8 cellular contexts compared by ENCODE assay signal in genomic region chr15:75204340-75205063, GRCh38. TPM values are rescaled to one million over a fixed set of nuclear protein-coding genes. Genes with fewer than 3 reads are reported as not detected.
A peak's percentile ranks its signal among the peaks of the same experiment; 100 is the strongest.
DNase-seq lines count a peak whose midpoint lies in the region; ATAC-seq and TF ChIP-seq lines count a peak whose summit lies in the region.

No MANE protein-coding gene starts in this region.

- H3K27ac ChIP-seq in A673 (ENCODE audit: low read depth, low read length, poor library complexity, severe bottlenecking) (peak overlapping the region; percentile 93), Karpas-422 (ENCODE audit: low read length) (peak overlapping the region; percentile 69), fibroblast of lung (ENCODE audit: insufficient read depth, low read length) (no peak overlapping the region)

- H3K79me2 ChIP-seq in Karpas-422 (ENCODE audit: low read length): peaks cover 77% of the 10 kb centered on the region
- H3K79me2 ChIP-seq in fibroblast of lung (ENCODE audit: control insufficient read depth, insufficient read depth, low read length): peaks cover 47% of the 10 kb centered on the region

- DNase-seq in A673 (ENCODE audit: low spot score) (peak; percentile 94), Karpas-422 (peak; percentile 95), RPMI7951 (ENCODE audit: low read depth) (peak; percentile 89), fibroblast of lung (ENCODE audit: low read depth in 2 of 2) (peak; percentile 78 to 89)
- peak; percentile 62 to 75 for DNase-seq in activated T-helper 1 cell treated with anti-CD3 and anti-CD28 coated beads, Interleukin-2, amount 50 U/mL, for 16 hours (ENCODE audit: low read depth in 1 of 2, low spot score in 1 of 2)
- DNase-seq in natural killer cell treated with Interleukin-12 subunit alpha and Interleukin-12 subunit beta and Interleukin-15 and Interleukin-18, amount 100 ng/mL, for 72 hours (ENCODE audit: low spot score): peak; percentile 89

- H3K9me3 ChIP-seq in A673 (ENCODE audit: low read depth, low read length, poor library complexity, severe bottlenecking) (no peaks in the 10 kb centered on the region), Karpas-422 (ENCODE audit: low read length) (no peaks in the 10 kb centered on the region), fibroblast of lung (ENCODE audit: control insufficient read depth, insufficient read depth, low read depth, low read length) (no peaks in the 10 kb centered on the region)

- peaks cover 65% of the 10 kb centered on the region for H4K20me1 ChIP-seq in Karpas-422 (ENCODE audit: insufficient read depth, low read depth, low read length)
- H4K20me1 ChIP-seq in fibroblast of lung (ENCODE audit: control insufficient read depth, extremely low read depth, insufficient read depth, low read length): no peaks in the 10 kb centered on the region

- peak overlapping the region; percentile 88 for H3K9ac ChIP-seq in Karpas-422 (ENCODE audit: low read length)
- no peak overlapping the region for H3K9ac ChIP-seq in fibroblast of lung (ENCODE audit: insufficient read depth, low read length)

- BruUV-seq in A673 (replicated peaks; lab: Mats Ljungman, UMichigan): no TSS peak

- POLR2A ChIA-PET in A673 (lab: Charles Lee; ENCODE audit: low non-redundant PET): no interaction called here

- H3K4me3 ChIP-seq in A673 (ENCODE audit: low read depth, low read length, poor library complexity, severe bottlenecking): peak overlapping the region; percentile 99
- peak overlapping the region; percentile 84 for H3K4me3 ChIP-seq in Karpas-422 (ENCODE audit: low read length)
- H3K4me3 ChIP-seq in fibroblast of lung (replicated peaks in 1 of 4; ENCODE audit: control extremely low read depth in 1 of 4, insufficient read depth in 1 of 4, low read depth in 3 of 4, low read length in 4 of 4): no peak overlapping the region

- ATAC-seq in natural killer cell treated with Interleukin-12 subunit alpha and Interleukin-12 subunit beta and Interleukin-15 and Interleukin-18, amount 100 ng/mL, for 72 hours: peak; percentile 71 to 76
- ATAC-seq in stimulated activated memory B cell treated with anti-CD40 and anti-IgM and Interleukin-4, amounts not matched to agents 10 μg/mL and 1 μg/mL and 100 μg/mL, for 72 hours: peak; percentile 74

- peak overlapping the region; percentile 86 for H3K4me2 ChIP-seq in Karpas-422 (ENCODE audit: low read depth, low read length, poor library complexity, severe bottlenecking)
- peak overlapping the region; percentile 29 for H3K4me2 ChIP-seq in fibroblast of lung (ENCODE audit: extremely low read depth, insufficient read depth, low read length)

- H3K4me1 ChIP-seq in A673 (ENCODE audit: insufficient read depth, low read length, poor library complexity, severe bottlenecking): peaks cover 25% of the 10 kb centered on the region
- H3K4me1 ChIP-seq in Karpas-422 (ENCODE audit: low read length): peaks cover 41% of the 10 kb centered on the region
- H3K4me1 ChIP-seq in fibroblast of lung (ENCODE audit: control insufficient read depth, extremely low read depth, insufficient read depth, low read length): peaks cover 21% of the 10 kb centered on the region

- H3K9me2 ChIP-seq in Karpas-422 (replicated peaks; ENCODE audit: insufficient read depth, low read length): no peaks in the 10 kb centered on the region

- TF ChIP-seq CTCF in A673 (conservative IDR thresholded peaks at IDR 0.05; ENCODE audit: low read depth, low read length) (peak; percentile 95), fibroblast of lung (conservative IDR thresholded peaks at IDR 0.05 in 1 of 2, IDR thresholded peaks at IDR 0.05 in 1 of 2; ENCODE audit: low read depth in 1 of 2, low read length in 2 of 2) (peak; percentile 96 to 98)

- peaks cover 35 to 42% of the 10 kb centered on the region in 2 donors for H3K4me1 Mint-ChIP-seq in natural killer cell treated with Interleukin-12 subunit alpha and Interleukin-12 subunit beta and Interleukin-15 and Interleukin-18, amount 100 ng/mL, for 72 hours (ENCODE audit: low read depth in 2 of 2)
- peaks cover 56% of the 10 kb centered on the region for H3K4me1 Mint-ChIP-seq in stimulated activated memory B cell treated with anti-CD40 and anti-IgM and Interleukin-4, amounts not matched to agents 10 μg/mL and 1 μg/mL and 100 μg/mL, for 72 hours

- H3K36me3 ChIP-seq in A673 (ENCODE audit: insufficient read depth, low read length, poor library complexity, severe bottlenecking) (peaks cover 37% of the 10 kb centered on the region), Karpas-422 (ENCODE audit: insufficient read depth, low read length) (peaks cover 18% of the 10 kb centered on the region; the same call in 1 of the 2 replicates), fibroblast of lung (ENCODE audit: control insufficient read depth, insufficient read depth, low read length) (peaks cover 11% of the 10 kb centered on the region)

- CTCF ChIA-PET in A673 (lab: Charles Lee): interaction anchor here (0.5 to 1.4 kb wide), 5 partner anchors 76 to 464 kb away, joined by 3 to 13 read pairs (median 3); no protein-coding TSS in a partner anchor

- peak overlapping the region; percentile 89 for H3K4me3 Mint-ChIP-seq in natural killer cell treated with Interleukin-12 subunit alpha and Interleukin-12 subunit beta and Interleukin-15 and Interleukin-18, amount 100 ng/mL, for 72 hours
- H3K4me3 Mint-ChIP-seq in stimulated activated memory B cell treated with anti-CD40 and anti-IgM and Interleukin-4, amounts not matched to agents 10 μg/mL and 1 μg/mL and 100 μg/mL, for 72 hours: peak overlapping the region; percentile 90

- no peaks in the 10 kb centered on the region for H3K27me3 Mint-ChIP-seq in natural killer cell treated with Interleukin-12 subunit alpha and Interleukin-12 subunit beta and Interleukin-15 and Interleukin-18, amount 100 ng/mL, for 72 hours
- no peaks in the 10 kb centered on the region for H3K27me3 Mint-ChIP-seq in stimulated activated memory B cell treated with anti-CD40 and anti-IgM and Interleukin-4, amounts not matched to agents 10 μg/mL and 1 μg/mL and 100 μg/mL, for 72 hours

- H3K9me3 Mint-ChIP-seq in natural killer cell treated with Interleukin-12 subunit alpha and Interleukin-12 subunit beta and Interleukin-15 and Interleukin-18, amount 100 ng/mL, for 72 hours: no peaks in the 10 kb centered on the region
- H3K9me3 Mint-ChIP-seq in stimulated activated memory B cell treated with anti-CD40 and anti-IgM and Interleukin-4, amounts not matched to agents 10 μg/mL and 1 μg/mL and 100 μg/mL, for 72 hours: no peaks in the 10 kb centered on the region

- peaks cover 6% of the 10 kb centered on the region for H3K36me3 Mint-ChIP-seq in natural killer cell treated with Interleukin-12 subunit alpha and Interleukin-12 subunit beta and Interleukin-15 and Interleukin-18, amount 100 ng/mL, for 72 hours
- peaks cover 34% of the 10 kb centered on the region for H3K36me3 Mint-ChIP-seq in stimulated activated memory B cell treated with anti-CD40 and anti-IgM and Interleukin-4, amounts not matched to agents 10 μg/mL and 1 μg/mL and 100 μg/mL, for 72 hours

- peak overlapping the region; percentile 61 to 87 for H3K27ac Mint-ChIP-seq in natural killer cell treated with Interleukin-12 subunit alpha and Interleukin-12 subunit beta and Interleukin-15 and Interleukin-18, amount 100 ng/mL, for 72 hours
- peak overlapping the region; percentile 94 for H3K27ac Mint-ChIP-seq in stimulated activated memory B cell treated with anti-CD40 and anti-IgM and Interleukin-4, amounts not matched to agents 10 μg/mL and 1 μg/mL and 100 μg/mL, for 72 hours

- TF ChIP-seq POLR2A in GM18526 (IDR thresholded peaks at IDR 0.05; ENCODE audit: extremely low read depth, insufficient read length): peak; percentile 36

- intact Hi-C loops in A673 (cut with micrococcal nuclease; ENCODE audit: unreplicated experiment): loop anchor here (1.0 to 10.0 kb wide), 3 partner anchors 175 to 430 kb away; partner anchors contain the start of gene FAM219B

- H3K27me3 ChIP-seq in A673 (replicated peaks; ENCODE audit: insufficient read depth, low read depth, low read length, poor library complexity) (no peaks in the 10 kb centered on the region), Karpas-422 (ENCODE audit: low read length) (no peaks in the 10 kb centered on the region), fibroblast of lung (ENCODE audit: control insufficient read depth, insufficient read depth, low read length) (peaks cover under 1% of the 10 kb centered on the region)

- H2AFZ ChIP-seq in Karpas-422 (ENCODE audit: low read length) (no peak overlapping the region), fibroblast of lung (ENCODE audit: low read length) (no peak overlapping the region)

RNA-seq across cellular contexts. Expression of gene C15orf39, which starts 2.8 kb away (rescaled TPM):
- 28.9 and 30.3 TPM in 2 replicates for total RNA-seq in A673 (2021)
- total RNA-seq in Karpas-422 (2014; rRNA removed; shearing (Covaris generic); ENCODE audit: low replicate concordance): 11.3 and 17.5 TPM in 2 replicates
- total RNA-seq in RPMI7951 (2014; rRNA removed; shearing (Covaris generic)): 8.1 and 10.0 TPM in 2 replicates
- 1.3 and 2.3 TPM in 2 replicates for total RNA-seq in fibroblast of lung
- 1.7 and 2.2 TPM in 2 replicates for polyA plus RNA-seq in fibroblast of lung
- 5.8 and 7.1 TPM in 2 replicates for polyA plus RNA-seq in fibroblast of lung (2012)
- 17.3 and 26.1 TPM in 2 replicates for polyA minus RNA-seq in fibroblast of lung (ENCODE audit: low replicate concordance)
- total RNA-seq in natural killer cell treated with Interleukin-12 subunit alpha and Interleukin-12 subunit beta and Interleukin-15 and Interleukin-18, amount 100 ng/mL, for 72 hours: 10 to 100 TPM; 26.8 to 30.3 TPM

RNA-seq across cellular contexts. Expression of gene GOLGA6C, which starts 53.6 kb away (rescaled TPM):
- total RNA-seq in A673 (2021): not detected in 2 replicates
- not detected in 2 replicates for total RNA-seq in Karpas-422 (2014; rRNA removed; shearing (Covaris generic); ENCODE audit: low replicate concordance)
- total RNA-seq in RPMI7951 (2014; rRNA removed; shearing (Covaris generic)): not detected in 2 replicates
- not detected in 2 replicates for total RNA-seq in fibroblast of lung
- polyA plus RNA-seq in fibroblast of lung: not detected in 2 replicates
- polyA plus RNA-seq in fibroblast of lung (2012): not detected in 2 replicates
- polyA minus RNA-seq in fibroblast of lung (ENCODE audit: low replicate concordance): not detected in 2 replicates
- under 1 TPM in 1 of 2 donors, not detected in 1; 0.21 TPM for total RNA-seq in natural killer cell treated with Interleukin-12 subunit alpha and Interleukin-12 subunit beta and Interleukin-15 and Interleukin-18, amount 100 ng/mL, for 72 hours

Comparison
In these comparisons a context has a peak if more than half of its experiments do, and no peak if none do; other contexts are left out.
1. H3K4me3 ChIP-seq: peak in A673 (single experiment) and Karpas-422 (single experiment); none in fibroblast of lung (0 of 4).
2. Peak in every context shown above with its lines, with median percentiles within 50 percentile points of each other: DNase-seq.